In genomic region chr3:165783383-165783782, GRCh38 we compare ENCODE assay signal across 33 cellular contexts. TPM values are rescaled to one million over a fixed set of nuclear protein-coding genes. Genes with fewer than 3 reads are reported as not detected.
"Had no signal": no experiment of that assay in that cellular context is flagged by ENCODE, and none has a peak within 500 bp of the region (broad histone marks: within the 10 kb centered on the region; RNA-seq: fewer than 3 reads in every experiment).

No MANE protein-coding gene starts in this region.

- H3K27ac ChIP-seq: adrenal gland, breast epithelium, cardiac muscle cell, colonic mucosa, epithelial cell of prostate had no signal

- H3K9me3 ChIP-seq: breast epithelium, colonic mucosa had no signal

- H3K36me3 ChIP-seq: adrenal gland, breast epithelium, cardiac muscle cell, colonic mucosa had no signal

- H3K27me3 ChIP-seq: adrenal gland, breast epithelium, cardiac muscle cell, colonic mucosa had no signal

- H3K4me1 ChIP-seq: adrenal gland, breast epithelium, colonic mucosa had no signal

- H3K4me3 ChIP-seq: adrenal gland, breast epithelium, cardiac muscle cell, colonic mucosa had no signal

- ATAC-seq: activated CD4-positive, alpha-beta T cell treated with anti-CD3 and anti-CD28 coated beads for 36 hours; activated CD8-positive, alpha-beta memory T cell treated with anti-CD3 and anti-CD28 coated beads, Interleukin-2, amount 10 ng/mL, durations not matched to agents 7 days and 5 days; activated CD8-positive, alpha-beta T cell treated with anti-CD3 and anti-CD28 coated beads, Interleukin-2, amount 10 ng/mL, durations not matched to agents 7 days and 5 days; activated naive CD8-positive, alpha-beta T cell treated with anti-CD3 and anti-CD28 coated beads, Interleukin-2, amount 50 U/mL, for 24 hours; esophagus mucosa; T-helper 17 cell had no signal

- DNase-seq: activated CD4-positive, alpha-beta memory T cell treated with anti-CD3 and anti-CD28 coated beads for 36 hours; activated CD4-positive, alpha-beta T cell treated with anti-CD3 and anti-CD28 coated beads for 36 hours; activated CD4-positive, alpha-beta T cell treated with anti-CD3 and anti-CD28 coated beads, Interleukin-2, amount 10 ng/mL, durations not matched to agents 24 days and 14 days; activated CD4-positive, CD25-positive, alpha-beta regulatory T cell; activated CD4-positive, CD25-positive, alpha-beta regulatory T cell treated with anti-CD3 and anti-CD28 coated beads, Interleukin-2, amount 50 U/mL, for 72 hours; activated CD8-positive, alpha-beta memory T cell treated with anti-CD3 and anti-CD28 coated beads, Interleukin-2, amount 10 ng/mL, durations not matched to agents 7 days and 5 days; activated CD8-positive, alpha-beta memory T cell treated with anti-CD3 and anti-CD28 coated beads, Interleukin-2, amount 50 U/mL, for 4 hours; activated CD8-positive, alpha-beta T cell treated with anti-CD3 and anti-CD28 coated beads, Interleukin-2, amount 10 ng/mL, durations not matched to agents 7 days and 5 days; activated effector memory CD4-positive, alpha-beta T cell treated with anti-CD3 and anti-CD28 coated beads, Interleukin-2, amount 50 U/mL, for 16 hours; activated naive CD4-positive, alpha-beta T cell treated with anti-CD3 and anti-CD28 coated beads for 36 hours; activated naive CD8-positive, alpha-beta T cell treated with anti-CD3 and anti-CD28 coated beads for 36 hours; activated naive CD8-positive, alpha-beta T cell treated with anti-CD3 and anti-CD28 coated beads, Interleukin-2, amount 50 U/mL, for 24 hours; activated T-cell treated with anti-CD3 and anti-CD28 coated beads, Interleukin-2, amount 50 U/mL, for 1 hour; activated T-cell treated with anti-CD3 and anti-CD28 coated beads, Interleukin-2, amount 50 U/mL, for 48 hours; adrenal gland; amygdala; aorta; central memory CD4-positive, alpha-beta T cell; cerebellar nuclear complex; colonic mucosa; effector CD8-positive, alpha-beta T cell; foreskin fibroblast; glutamatergic neuron; T-helper 1 cell; T-helper 17 cell; T1000 had no signal

RNA-seq across cellular contexts. Expression of gene BCHE, which starts 53.8 kb away (rescaled TPM):
- total RNA-seq: activated CD4-positive, alpha-beta memory T cell treated with anti-CD3 and anti-CD28 coated beads for 36 hours; activated CD4-positive, alpha-beta T cell treated with anti-CD3 and anti-CD28 coated beads for 36 hours; activated CD4-positive, alpha-beta T cell treated with anti-CD3 and anti-CD28 coated beads, Interleukin-2, amount 10 ng/mL, durations not matched to agents 24 days and 14 days; activated CD8-positive, alpha-beta memory T cell treated with anti-CD3 and anti-CD28 coated beads for 36 hours; activated CD8-positive, alpha-beta memory T cell treated with anti-CD3 and anti-CD28 coated beads, Interleukin-2, amount 10 ng/mL, durations not matched to agents 7 days and 5 days; activated CD8-positive, alpha-beta T cell treated with anti-CD3 and anti-CD28 coated beads, Interleukin-2, amount 10 ng/mL, durations not matched to agents 7 days and 5 days; activated naive CD4-positive, alpha-beta T cell treated with anti-CD3 and anti-CD28 coated beads for 36 hours; activated naive CD8-positive, alpha-beta T cell treated with anti-CD3 and anti-CD28 coated beads for 36 hours; activated T-helper 1 cell treated with anti-CD3 and anti-CD28 coated beads, Interleukin-12 subunit alpha, Interleukin-12 subunit beta, Interleukin-2, Interleukin-4 antibody, amounts not matched to agents 30 ng/mL and 10 ng/mL and 1 ng/mL, durations not matched to agents 14 hours and 24 hours and 36 hours; activated T-helper 2 cell treated with anti-CD3 and anti-CD28 coated beads, Interferon-gamma antibody, Interleukin-2, Interleukin-4, amounts not matched to agents 10 μg/mL and 5 μg/mL and 100 μg/mL, durations not matched to agents 14 hours and 24 hours and 36 hours; T-helper 17 cell had no signal
